In the genomic region with DNA sequence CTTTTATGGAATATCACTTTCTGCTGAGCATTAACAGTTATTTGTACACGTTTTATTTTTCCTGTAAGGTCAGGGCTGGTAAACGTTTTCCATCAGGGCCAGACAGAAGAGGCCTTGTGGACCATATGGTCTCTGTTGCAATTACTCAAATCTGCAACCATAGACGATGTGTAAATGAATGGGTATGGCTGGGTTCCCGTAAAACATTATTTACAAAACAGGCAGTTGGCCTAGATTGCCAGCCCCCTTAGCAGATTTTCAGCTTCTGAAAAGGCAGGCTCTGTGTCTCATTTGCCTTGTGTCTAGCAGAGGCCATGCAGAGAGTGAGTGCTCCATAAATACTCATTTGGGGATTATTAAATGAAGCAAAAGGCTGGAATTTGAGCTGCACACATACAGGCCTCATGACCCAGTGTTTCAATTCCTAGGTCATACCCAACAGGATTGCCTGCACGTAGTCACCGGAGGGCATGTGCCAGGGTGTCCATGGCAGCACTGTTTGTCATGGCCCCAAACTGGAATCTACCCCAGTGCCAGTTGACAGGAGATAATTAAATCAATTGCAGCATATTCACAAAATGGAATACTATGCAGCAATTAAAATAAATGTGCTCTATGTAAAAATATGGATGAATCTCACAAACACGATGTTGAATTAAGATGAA, we compare ENCODE assay signal across 22 cellular contexts.
"Had no signal": no experiment of that assay in that cellular context is flagged by ENCODE, and none has a peak within 500 bp of the region (broad histone marks: within the 10 kb centered on the region; RNA-seq: fewer than 3 reads in every experiment).

No MANE protein-coding gene starts in this region.

- H3K27me3 Mint-ChIP-seq: activated CD4-positive, alpha-beta memory T cell treated with anti-CD3 and anti-CD28 coated beads, Interleukin-2, amount 10 ng/mL, durations not matched to agents 7 days and 5 days; activated CD8-positive, alpha-beta memory T cell treated with anti-CD3 and anti-CD28 coated beads, Interleukin-2, amount 10 ng/mL, durations not matched to agents 7 days and 5 days; naive thymus-derived CD4-positive, alpha-beta T cell had no signal

- ATAC-seq: activated CD8-positive, alpha-beta memory T cell treated with anti-CD3 and anti-CD28 coated beads, Interleukin-2, amount 10 ng/mL, durations not matched to agents 7 days and 5 days; naive thymus-derived CD4-positive, alpha-beta T cell; right lobe of liver had no signal

- H3K4me3 Mint-ChIP-seq: activated CD4-positive, alpha-beta memory T cell treated with anti-CD3 and anti-CD28 coated beads, Interleukin-2, amount 10 ng/mL, durations not matched to agents 7 days and 5 days; activated CD8-positive, alpha-beta memory T cell treated with anti-CD3 and anti-CD28 coated beads, Interleukin-2, amount 10 ng/mL, durations not matched to agents 7 days and 5 days; naive thymus-derived CD4-positive, alpha-beta T cell; neural progenitor cell had no signal

- H3K4me1 Mint-ChIP-seq: activated CD4-positive, alpha-beta memory T cell treated with anti-CD3 and anti-CD28 coated beads, Interleukin-2, amount 10 ng/mL, durations not matched to agents 7 days and 5 days; activated CD8-positive, alpha-beta memory T cell treated with anti-CD3 and anti-CD28 coated beads, Interleukin-2, amount 10 ng/mL, durations not matched to agents 7 days and 5 days; brain; naive thymus-derived CD4-positive, alpha-beta T cell had no signal

- DNase-seq: activated CD4-positive, alpha-beta memory T cell treated with anti-CD3 and anti-CD28 coated beads, Interleukin-2, amount 10 ng/mL, durations not matched to agents 7 days and 5 days; activated CD4-positive, alpha-beta T cell treated with anti-CD3 and anti-CD28 coated beads for 48 hours; activated CD4-positive, CD25-positive, alpha-beta regulatory T cell; activated CD8-positive, alpha-beta memory T cell treated with anti-CD3 and anti-CD28 coated beads, Interleukin-2, amount 10 ng/mL, durations not matched to agents 7 days and 5 days; activated naive CD4-positive, alpha-beta T cell; anterior cingulate cortex; central memory CD4-positive, alpha-beta T cell; foreskin melanocyte; head of caudate nucleus; kidney glomerular epithelial cell; mesendoderm; naive thymus-derived CD4-positive, alpha-beta T cell; right lobe of liver; stimulated activated CD4-positive, alpha-beta T cell treated with anti-CD3 and anti-CD28 coated beads, Interleukin-4, amount 100 ng/mL, for 1 hour; stomach; trophoblast cell had no signal

- H3K27ac Mint-ChIP-seq: activated CD4-positive, alpha-beta memory T cell treated with anti-CD3 and anti-CD28 coated beads, Interleukin-2, amount 10 ng/mL, durations not matched to agents 7 days and 5 days; activated CD8-positive, alpha-beta memory T cell treated with anti-CD3 and anti-CD28 coated beads, Interleukin-2, amount 10 ng/mL, durations not matched to agents 7 days and 5 days; neural progenitor cell had no signal

- H3K4me3 ChIP-seq: coronary artery, neural progenitor cell, prostate gland, right lobe of liver, smooth muscle cell, stomach, vagina had no signal

- H3K36me3 Mint-ChIP-seq: neural progenitor cell had no signal

- H3K9me3 Mint-ChIP-seq: activated CD4-positive, alpha-beta memory T cell treated with anti-CD3 and anti-CD28 coated beads, Interleukin-2, amount 10 ng/mL, durations not matched to agents 7 days and 5 days; naive thymus-derived CD4-positive, alpha-beta T cell; neural progenitor cell had no signal
